In the genomic region with DNA sequence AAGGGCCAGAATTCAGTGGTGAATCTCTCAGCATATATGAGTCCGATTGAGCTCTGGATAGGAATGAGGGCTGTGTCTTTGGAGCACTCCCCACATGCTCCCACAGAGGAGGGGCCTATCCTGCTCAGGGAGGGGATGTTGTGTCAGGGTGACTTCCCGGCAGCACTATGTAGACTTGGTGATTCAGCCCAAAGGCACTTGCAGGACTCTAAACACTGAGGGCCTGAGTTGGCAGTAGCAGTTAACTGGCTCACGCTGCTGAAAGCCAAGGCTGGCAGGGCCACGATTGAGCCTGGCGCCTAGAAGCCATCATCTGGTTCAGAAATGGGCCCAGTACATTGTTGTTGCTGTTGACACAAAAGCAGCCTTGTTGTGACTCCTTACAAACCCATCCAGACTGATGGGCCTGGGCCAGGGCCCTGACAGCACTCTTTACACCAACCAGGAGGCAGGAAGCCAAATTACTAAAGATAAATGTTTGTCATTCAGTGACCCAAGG, we compare ENCODE assay signal across 10 cellular contexts. TPM values are rescaled to one million over a fixed set of nuclear protein-coding genes. Genes with fewer than 3 reads are reported as not detected.
A peak's percentile ranks its signal among the peaks of the same experiment; 100 is the strongest.
DNase-seq lines count a peak whose midpoint lies in the region; ATAC-seq, FAIRE-seq and TF ChIP-seq lines count a peak whose summit lies in the region.
"Had no signal": no experiment of that assay in that cellular context is flagged by ENCODE, and none has a peak within 500 bp of the region (broad histone marks: within the 10 kb centered on the region; RNA-seq: fewer than 3 reads in every experiment).

No MANE protein-coding gene starts in this region.

- ATAC-seq in left lobe of liver (peak; percentile 82), HG03135 (IDR thresholded peaks at IDR 0.05; ENCODE audit: unreplicated experiment) (no peak), GM19351 (IDR thresholded peaks at IDR 0.05; ENCODE audit: unreplicated experiment) (no peak)
- ATAC-seq: activated T-helper 17 cell treated with anti-CD3 and anti-CD28 coated beads, Interleukin-2, amount 50 U/mL, for 72 hours; stimulated activated memory B cell treated with anti-CD40 and anti-IgM and Interleukin-4, amounts not matched to agents 10 μg/mL and 1 μg/mL and 100 μg/mL, for 72 hours had no signal

- H3K4me3 ChIP-seq in HUES6 (ENCODE audit: low read depth, low read length): no peak overlapping the region

- H3K9ac ChIP-seq in HUES6 (ENCODE audit: low read length): no peak overlapping the region

- DNase-seq in cerebellar cortex (ENCODE audit: low spot score): peak; percentile 51
- peak; percentile 73 for DNase-seq in left lobe of liver (ENCODE audit: low spot score)
- no peak for DNase-seq in D721Med (ENCODE audit: insufficient read length, low spot score)
- DNase-seq in NCI-H524 treated with DMSO at 0.1 percent for 48 hours (lab: John Stamatoyannopoulos, UW): no peak

- no peak for TF ChIP-seq CTCF in D721Med (IDR thresholded peaks at IDR 0.05; ENCODE audit: insufficient read depth, missing control alignments)

- H3K4me1 ChIP-seq in HUES6 (ENCODE audit: control insufficient read depth, insufficient read depth, low read length): peaks cover 14% of the 10 kb centered on the region

- no peaks in the 10 kb centered on the region for H3K27me3 ChIP-seq in HUES6 (ENCODE audit: control insufficient read depth, insufficient read depth, low read length)

- no peaks in the 10 kb centered on the region for H3K9me3 ChIP-seq in HUES6 (ENCODE audit: control insufficient read depth, insufficient read depth, low read depth, low read length)

- H3K36me3 ChIP-seq in HUES6 (ENCODE audit: control insufficient read depth, insufficient read depth, low read length): peaks cover 91% of the 10 kb centered on the region

- H3K27ac ChIP-seq in HUES6 (ENCODE audit: low read depth, low read length) (0 out of 2 replicates have a peak overlapping the region, but pooled peaks have one; percentile 6), temporal lobe (ENCODE audit: low read depth, low read length) (peak overlapping the region; percentile 84)

- no peak for FAIRE-seq in D721Med (lab: Jason Lieb, UNC)

RNA-seq across cellular contexts. Expression of gene NMT1, which starts 31.9 kb away (rescaled TPM):
- total RNA-seq in left lobe of liver (77.0 TPM), temporal lobe (26.8 TPM)

RNA-seq across cellular contexts. Expression of gene PLCD3, which starts 39.3 kb away (rescaled TPM):
- 3.4 TPM for total RNA-seq in left lobe of liver
- total RNA-seq in temporal lobe: 3.9 TPM

RNA-seq across cellular contexts. Expression of gene DCAKD, which starts 41.5 kb away (rescaled TPM):
- total RNA-seq in left lobe of liver: 19.3 TPM
- total RNA-seq in temporal lobe: 36.4 TPM

RNA-seq across cellular contexts. Expression of gene ACBD4, which starts 42.5 kb away (rescaled TPM):
- total RNA-seq in left lobe of liver (90.3 TPM), temporal lobe (4.2 TPM)

RNA-seq across cellular contexts. Expression of gene HEXIM1, which starts 55.3 kb away (rescaled TPM):
- 29.3 TPM for total RNA-seq in left lobe of liver
- 8.1 TPM for total RNA-seq in temporal lobe

Comparison
In these comparisons a context has a peak if more than half of its experiments do, and no peak if none do; other contexts are left out.
1. DNase-seq: peak in cerebellar cortex (single experiment) and left lobe of liver (single experiment); none in D721Med (single experiment) and NCI-H524 treated with DMSO at 0.1 percent for 48 hours (single experiment).